17 cellular contexts compared by ENCODE assay signal in the genomic region with DNA sequence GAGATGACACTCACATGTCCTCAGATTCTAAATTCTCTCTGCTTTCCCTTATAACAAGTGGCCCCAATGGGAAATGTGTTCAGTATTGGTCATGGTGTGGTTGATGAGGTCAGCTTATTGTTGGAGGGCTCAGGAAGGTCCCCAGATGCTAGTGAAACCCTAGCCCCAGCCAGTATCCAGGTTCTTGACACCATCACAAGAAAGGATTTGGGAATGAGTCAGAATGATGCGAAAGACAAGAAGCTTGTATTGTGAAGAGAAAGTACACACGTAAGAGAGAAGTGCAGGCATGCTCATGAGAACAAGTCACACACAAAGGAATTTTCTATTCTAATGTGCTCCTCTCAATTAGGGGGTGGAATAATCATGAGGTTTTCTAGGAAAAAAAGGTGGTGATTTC. TPM values are rescaled to one million over a fixed set of nuclear protein-coding genes. Genes with fewer than 3 reads are reported as not detected.
DNase-seq lines count a peak whose midpoint lies in the region; ATAC-seq, FAIRE-seq and TF ChIP-seq lines count a peak whose summit lies in the region.
"Had no signal": no experiment of that assay in that cellular context is flagged by ENCODE, and none has a peak within 500 bp of the region (broad histone marks: within the 10 kb centered on the region; RNA-seq: fewer than 3 reads in every experiment).

No MANE protein-coding gene starts in this region.

- DNase-seq in AG20443 (ENCODE audit: low spot score) (peak; percentile 56), LHCN-M2 (ENCODE audit: low read depth) (peak; percentile 79), epithelial cell of esophagus (ENCODE audit: low read depth) (peak; percentile 96), non-pigmented ciliary epithelial cell (ENCODE audit: low read depth) (peak; percentile 6), D721Med (ENCODE audit: insufficient read length, low spot score) (no peak), cerebellar cortex (ENCODE audit: low spot score) (no peak), T-helper 1 cell (no peak)
- DNase-seq: activated B cell treated with CpG ODN at 0.5 μM for 24 hours; left ventricle myocardium superior; NCI-H2107; NCI-H774; RPMI8226; stimulated activated CD4-positive, alpha-beta T cell treated with anti-CD3 and anti-CD28 coated beads, Interleukin-15, amount 100 ng/mL, for 24 hours; T-cell had no signal

- ATAC-seq in GM18867 (IDR thresholded peaks at IDR 0.05; ENCODE audit: unreplicated experiment) = no peak
- ATAC-seq: left ventricle myocardium superior, T-cell had no signal

- no peak for FAIRE-seq in D721Med (lab: Jason Lieb, UNC)

- no peak overlapping the region for H3K4me3 ChIP-seq in epithelial cell of esophagus (ENCODE audit: low read length)
- H3K4me3 ChIP-seq: BLaER1 treated with 17β-estradiol and CSF1 and Interleukin-3, amounts not matched to agents 10 nM and 100 nM; vagina had no signal

- TF ChIP-seq CTCF in epithelial cell of esophagus (IDR thresholded peaks at IDR 0.05; ENCODE audit: insufficient read depth, low read depth, low read length, missing control alignments) (no peak), D721Med (IDR thresholded peaks at IDR 0.05; ENCODE audit: insufficient read depth, missing control alignments) (no peak)

RNA-seq across cellular contexts. Expression of a gene that starts 34.9 kb away (rescaled TPM):
- not detected in 2 replicates for total RNA-seq in LHCN-M2 (2014; rRNA removed)
- polyA plus RNA-seq in LHCN-M2 (2012) = 0.01 TPM
- total RNA-seq: activated B cell treated with CpG ODN at 0.5 μM for 24 hours, T-cell had no signal

Comparison
In these comparisons a context has a peak if more than half of its experiments do, and no peak if none do; other contexts are left out.
1. DNase-seq: peak in AG20443 (single experiment), LHCN-M2 (single experiment), epithelial cell of esophagus (single experiment) and non-pigmented ciliary epithelial cell (single experiment); none in D721Med (single experiment), cerebellar cortex (single experiment) and T-helper 1 cell (0 of 5).